In genomic region chr6:91087864-91088263, GRCh38 we compare ENCODE assay signal across 1 cellular context.
TF ChIP-seq lines count a peak whose summit lies in the region.

No MANE protein-coding gene starts in this region.

TF ChIP-seq in neural cell, 6 proteins besides CTCF, POLR2A, EP300 and RAD21 (continued from another document):
- TF ChIP-seq SMC3 (conservative IDR thresholded peaks at IDR 0.05; ENCODE audit: poor library complexity): no peak
- TF ChIP-seq TAF1 (IDR thresholded peaks at IDR 0.05; ENCODE audit: low read depth): no peak
- no peak for TF ChIP-seq POLR2AphosphoS5 (IDR thresholded peaks at IDR 0.05)
- TF ChIP-seq MXI1 (conservative IDR thresholded peaks at IDR 0.05; ENCODE audit: poor library complexity, severe bottlenecking): no peak
TF ChIP-seq in neural cell: peak in this region for 0.
